12 cellular contexts compared by ENCODE assay signal in the genomic region with DNA sequence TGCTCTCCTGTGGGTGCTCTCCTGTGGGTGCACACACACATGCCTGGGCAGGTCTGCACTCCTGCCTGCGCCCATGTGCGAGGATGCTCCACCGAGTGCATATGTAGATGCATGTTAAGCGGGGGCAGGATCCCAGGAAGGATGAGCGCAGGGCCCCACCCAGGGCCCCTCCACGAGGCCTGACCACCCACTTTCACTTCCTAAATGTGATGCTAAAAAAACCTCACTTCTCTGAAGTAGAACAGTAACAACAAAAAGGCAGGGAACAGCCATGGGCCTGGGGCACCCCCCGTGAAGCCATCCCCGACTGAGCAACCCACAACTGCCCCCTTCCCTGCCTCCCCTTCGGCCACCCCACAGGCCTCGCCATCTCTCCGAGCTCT. TPM values are rescaled to one million over a fixed set of nuclear protein-coding genes. Genes with fewer than 3 reads are reported as not detected.
A peak's percentile ranks its signal among the peaks of the same experiment; 100 is the strongest.
DNase-seq lines count a peak whose midpoint lies in the region; ATAC-seq, FAIRE-seq and TF ChIP-seq lines count a peak whose summit lies in the region.
"Had no signal": no experiment of that assay in that cellular context is flagged by ENCODE, and none has a peak within 500 bp of the region (broad histone marks: within the 10 kb centered on the region; RNA-seq: fewer than 3 reads in every experiment).

No MANE protein-coding gene starts in this region.

- H3K27ac Mint-ChIP-seq in activated T-cell treated with anti-CD3 and anti-CD28 coated beads, Interleukin-2, amount 50 U/mL, for 72 hours: no peak overlapping the region
- H3K27ac Mint-ChIP-seq: activated naive CD8-positive, alpha-beta T cell treated with anti-CD3 and anti-CD28 coated beads, Interleukin-2, amount 50 U/mL, for 24 hours; GM23338 had no signal

- H3K36me3 ChIP-seq in Peyer's patch (peaks cover 0 to 32% (median 0%) of the 10 kb centered on the region in 3 donors), spleen (peaks cover 0 to 68% (median 3%) of the 10 kb centered on the region in 6 donors), tibial artery (peaks cover 0 to 35% (median 24%) of the 10 kb centered on the region in 3 donors)
- H3K36me3 ChIP-seq: thoracic aorta had no signal

- 44 to 72% (median 70%) methylated on average over 11 of the region's 11 CpGs for WGBS in spleen, 5 donors

- H3K4me3 ChIP-seq in Peyer's patch (peak overlapping the region in 1 of 4 donors; percentile 20), spleen (peak overlapping the region in 1 of 8 donors; percentile 30), tibial artery (no peak overlapping the region)
- H3K4me3 ChIP-seq: GM23338, thoracic aorta had no signal

- no peaks in the 10 kb centered on the region for H3K9me3 Mint-ChIP-seq in activated T-cell treated with anti-CD3 and anti-CD28 coated beads, Interleukin-2, amount 50 U/mL, for 72 hours
- H3K9me3 Mint-ChIP-seq: activated naive CD8-positive, alpha-beta T cell treated with anti-CD3 and anti-CD28 coated beads, Interleukin-2, amount 50 U/mL, for 24 hours; GM23338 had no signal

- H3K9me3 ChIP-seq in Peyer's patch: no peaks in the 10 kb centered on the region
- no peaks in the 10 kb centered on the region for H3K9me3 ChIP-seq in spleen
- no peaks in the 10 kb centered on the region for H3K9me3 ChIP-seq in tibial artery
- H3K9me3 ChIP-seq: thoracic aorta had no signal

- peak; percentile 46 for DNase-seq in GM18507 (ENCODE audit: extremely low spot score, insufficient read length, low read depth)
- peak in 2 of 3 donors; percentile 81 for DNase-seq in Peyer's patch
- DNase-seq in spleen: peak; percentile 88
- no peak for DNase-seq in activated T-cell treated with anti-CD3 and anti-CD28 coated beads, Interleukin-2, amount 50 U/mL, for 72 hours
- DNase-seq in frontal cortex (ENCODE audit: low spot score in 2 of 2): no peak
- DNase-seq in tibial artery: no peak
- DNase-seq: activated naive CD8-positive, alpha-beta T cell treated with anti-CD3 and anti-CD28 coated beads, Interleukin-2, amount 50 U/mL, for 24 hours; NCI-H2029 had no signal

- H3K27me3 Mint-ChIP-seq in activated T-cell treated with anti-CD3 and anti-CD28 coated beads, Interleukin-2, amount 50 U/mL, for 72 hours (ENCODE audit: low read depth): peaks cover 8% of the 10 kb centered on the region
- H3K27me3 Mint-ChIP-seq: activated naive CD8-positive, alpha-beta T cell treated with anti-CD3 and anti-CD28 coated beads, Interleukin-2, amount 50 U/mL, for 24 hours had no signal

- H3K36me3 Mint-ChIP-seq in activated T-cell treated with anti-CD3 and anti-CD28 coated beads, Interleukin-2, amount 50 U/mL, for 72 hours (ENCODE audit: insufficient read depth in 2 of 2): no peaks in the 10 kb centered on the region

- H3K4me1 ChIP-seq in Peyer's patch (peaks cover 6 to 29% (median 18%) of the 10 kb centered on the region in 4 donors), spleen (peaks cover 15 to 91% (median 74%) of the 10 kb centered on the region in 6 donors), tibial artery (peaks cover 0 to 11% (median 0%) of the 10 kb centered on the region in 4 donors)

- H3K27ac ChIP-seq in Peyer's patch (peak overlapping the region in 2 of 4 donors; percentile 59 to 79), spleen (peak overlapping the region; percentile 13 to 86 (median 71)), tibial artery (no peak overlapping the region)
- H3K27ac ChIP-seq: thoracic aorta had no signal

- FAIRE-seq in GM18507 (lab: Jason Lieb, UNC) (peak; percentile 86), frontal cortex (lab: Jason Lieb, UNC) (no peak)
- FAIRE-seq: D721Med had no signal

- H3K4me3 Mint-ChIP-seq in activated T-cell treated with anti-CD3 and anti-CD28 coated beads, Interleukin-2, amount 50 U/mL, for 72 hours: no peak overlapping the region
- H3K4me3 Mint-ChIP-seq: activated naive CD8-positive, alpha-beta T cell treated with anti-CD3 and anti-CD28 coated beads, Interleukin-2, amount 50 U/mL, for 24 hours; GM23338 had no signal

- H3K27me3 ChIP-seq in Peyer's patch: no peaks in the 10 kb centered on the region
- H3K27me3 ChIP-seq in spleen (replicated peaks in 1 of 7): peaks cover 0 to 67% (median 0%) of the 10 kb centered on the region in 7 donors
- no peaks in the 10 kb centered on the region for H3K27me3 ChIP-seq in tibial artery

- no peaks in the 10 kb centered on the region for H3K4me1 Mint-ChIP-seq in activated T-cell treated with anti-CD3 and anti-CD28 coated beads, Interleukin-2, amount 50 U/mL, for 72 hours (ENCODE audit: low read depth)

- TF ChIP-seq CTCF in Peyer's patch (IDR thresholded peaks at IDR 0.05) (no peak), spleen (IDR thresholded peaks at IDR 0.05 in 8 of 11, conservative IDR thresholded peaks at IDR 0.05 in 3 of 11) (no peak), tibial artery (IDR thresholded peaks at IDR 0.05) (no peak)

- intact Hi-C loops in spleen (cut with DNase I; ENCODE audit: low total_unique reads): no loop called here
- intact Hi-C loops in tibial artery (cut with DNase I; ENCODE audit: low total_unique reads): no loop called here

- ATAC-seq in HG02610 (IDR thresholded peaks at IDR 0.05; ENCODE audit: unreplicated experiment): peak; percentile 36
- ATAC-seq in activated T-cell treated with anti-CD3 and anti-CD28 coated beads, Interleukin-2, amount 50 U/mL, for 72 hours (replicated peaks in 1 of 2): no peak
- ATAC-seq: activated naive CD8-positive, alpha-beta T cell treated with anti-CD3 and anti-CD28 coated beads, Interleukin-2, amount 50 U/mL, for 24 hours; GM23338 had no signal

- TF ChIP-seq POLR2A in Peyer's patch (IDR thresholded peaks at IDR 0.05) (no peak), spleen (IDR thresholded peaks at IDR 0.05) (no peak)

RNA-seq across cellular contexts. Expression of a gene that starts 48.2 kb away (rescaled TPM):
- total RNA-seq in Peyer's patch (1 to 10 TPM in 2 of 4 donors, under 1 TPM in 2; 0.47 to 5.0 (median 0.95) TPM), spleen (1 to 10 TPM; 1.0 to 4.5 (median 3.1) TPM), frontal cortex (1.6 TPM)
- 1 to 10 TPM; 1.3 to 1.5 (median 1.5) TPM for polyA plus RNA-seq in spleen
- 1 to 10 TPM; 1.6 to 4.7 TPM for total RNA-seq in activated T-cell treated with anti-CD3 and anti-CD28 coated beads, Interleukin-2, amount 50 U/mL, for 72 hours

Comparison
In these comparisons a context has a peak if more than half of its experiments do, and no peak if none do; other contexts are left out.
1. DNase-seq: peak in GM18507 (single experiment), Peyer's patch (2 of 3) and spleen (single experiment); none in activated T-cell treated with anti-CD3 and anti-CD28 coated beads, Interleukin-2, amount 50 U/mL, for 72 hours (0 of 2), frontal cortex (0 of 2) and tibial artery (0 of 2).
2. H3K27ac ChIP-seq: peak in spleen (8 of 8); none in tibial artery (0 of 2).